1 cellular context compared by ENCODE assay signal in genomic region chr6:169751242-169752073, GRCh38.
TF ChIP-seq lines count a peak whose summit lies in the region.

Gene DYNLT2 (minus strand): TSS chr6:169751572. CDS start chr6:169751458, 114 bp downstream.
Gene ERMARD (plus strand): TSS chr6:169751622. CDS start chr6:169751658, 36 bp downstream.

TF ChIP-seq in K562, 482 proteins besides CTCF, POLR2A, EP300 and RAD21 (continued from another document and continues in another):
- TF ChIP-seq HOMEZ (CRISPR knock-in tag; IDR thresholded peaks at IDR 0.05) (no peak), SMC3 (conservative IDR thresholded peaks at IDR 0.05; ENCODE audit: insufficient read depth, low read depth, low read length) (0 out of 2 replicates have a peak, but pooled peaks have one; percentile 2), CEBPG (CRISPR knock-in tag; IDR thresholded peaks at IDR 0.05) (no peak; the same call in 1 of the 2 replicates), CEBPG (tag; conservative IDR thresholded peaks at IDR 0.05 in 1 of 2, IDR thresholded peaks at IDR 0.05 in 1 of 2) (no peak), PHF21A (IDR thresholded peaks at IDR 0.05; ENCODE audit: borderline replicate concordance, low read depth) (peak; percentile 60; the same call in 1 of the 2 replicates), GTF2E2 (tag; IDR thresholded peaks at IDR 0.05) (peak; percentile 87), ZNF146 (CRISPR knock-in tag; IDR thresholded peaks at IDR 0.05; ENCODE audit: unreplicated experiment) (no peak), ZNF449 (CRISPR knock-in tag; IDR thresholded peaks at IDR 0.05) (no peak), ZC3H11A (IDR thresholded peaks at IDR 0.05; ENCODE audit: low read depth, low read length) (peak; percentile 83; the same call in 1 of the 2 replicates), SRSF9 (IDR thresholded peaks at IDR 0.05; ENCODE audit: borderline replicate concordance, low read depth, low read length) (no peak), RBBP5 (IDR thresholded peaks at IDR 0.05; ENCODE audit: borderline replicate concordance, insufficient read depth, low read length, poor library complexity, severe bottlenecking) (peak; percentile 99), BRF2 (IDR thresholded peaks at IDR 0.05; ENCODE audit: borderline replicate concordance, insufficient read depth, insufficient read length) (no peak), MECOM (CRISPR knock-in tag; IDR thresholded peaks at IDR 0.05) (no peak), CREM (IDR thresholded peaks at IDR 0.05; ENCODE audit: low read depth) (peak; percentile 100), CREB5 (CRISPR knock-in tag; IDR thresholded peaks at IDR 0.05) (no peak), ETS1 (conservative IDR thresholded peaks at IDR 0.05; ENCODE audit: control insufficient read depth, low read depth, low read length) (peak; percentile 94), HDAC8 (tag; IDR thresholded peaks at IDR 0.05) (0 out of 2 replicates have a peak, but pooled peaks have one; percentile 7), ARID4B (CRISPR knock-in tag; IDR thresholded peaks at IDR 0.05) (peak; percentile 80), MTA1 (IDR thresholded peaks at IDR 0.05; ENCODE audit: borderline replicate concordance) (peak; percentile 99), CBFA2T3 (IDR thresholded peaks at IDR 0.05) (no peak; the same call in 1 of the 2 replicates), NFRKB (IDR thresholded peaks at IDR 0.05; ENCODE audit: low read depth) (peak; percentile 72; the same call in 1 of the 2 replicates), JUNB (CRISPR knock-in tag; conservative IDR thresholded peaks at IDR 0.05) (no peak), NFXL1 (CRISPR knock-in tag; IDR thresholded peaks at IDR 0.05) (no peak), MYNN (IDR thresholded peaks at IDR 0.05) (no peak), MYNN (CRISPR knock-in tag; IDR thresholded peaks at IDR 0.05) (no peak), ZNF707 (CRISPR knock-in tag; conservative IDR thresholded peaks at IDR 0.05) (no peak), TFE3 (CRISPR knock-in tag; IDR thresholded peaks at IDR 0.05) (no peak), ZNF232 (CRISPR knock-in tag; IDR thresholded peaks at IDR 0.05) (no peak), FOXA1 (IDR thresholded peaks at IDR 0.05; ENCODE audit: borderline replicate concordance) (no peak), ETV1 (tag; conservative IDR thresholded peaks at IDR 0.05; ENCODE audit: low read depth) (peak; percentile 96), HSF4 (CRISPR knock-in tag; IDR thresholded peaks at IDR 0.05; ENCODE audit: borderline replicate concordance) (no peak), WHSC1 (IDR thresholded peaks at IDR 0.05; ENCODE audit: low read length) (no peak), ZNF217 (CRISPR knock-in tag; IDR thresholded peaks at IDR 0.05) (no peak), FOXP4 (CRISPR knock-in tag; IDR thresholded peaks at IDR 0.05; ENCODE audit: borderline replicate concordance) (no peak; the same call in 1 of the 2 replicates), POLR2B (IDR thresholded peaks at IDR 0.05; ENCODE audit: low read depth, partially characterized antibody) (peak; percentile 98), NFE2L1 (tag; IDR thresholded peaks at IDR 0.05; ENCODE audit: borderline replicate concordance, low read depth) (no peak), NR3C1 (CRISPR knock-in tag; IDR thresholded peaks at IDR 0.05) (peak; percentile 91), THAP7 (CRISPR knock-in tag; IDR thresholded peaks at IDR 0.05) (no peak), ZNF354B (CRISPR knock-in tag; IDR thresholded peaks at IDR 0.05) (no peak), ZNF280A (IDR thresholded peaks at IDR 0.05; ENCODE audit: low read depth, partially characterized antibody) (no peak), ZNF124 (CRISPR knock-in tag; IDR thresholded peaks at IDR 0.05) (no peak), RNF2 (IDR thresholded peaks at IDR 0.05) (peak; percentile 70; the same call in 1 of the 2 replicates), SNRNP70 (optimal IDR thresholded peaks at IDR 0.05; ENCODE audit: low read depth, low read length) (no peak), ZNF324 (CRISPR knock-in tag; IDR thresholded peaks at IDR 0.05) (0 out of 2 replicates have a peak, but pooled peaks have one; percentile 13), SIRT6 (IDR thresholded peaks at IDR 0.05; ENCODE audit: low read depth, low read length) (no peak), NBN (IDR thresholded peaks at IDR 0.05; ENCODE audit: low read depth) (peak; percentile 81), MLX (CRISPR knock-in tag; conservative IDR thresholded peaks at IDR 0.05) (0 out of 4 replicates have a peak, but pooled peaks of 1 of the 2 experiments have one; percentile 63)
